Comparison of ENCODE assay signal across 30 cellular contexts in genomic region chr5:80576383-80576782, GRCh38. TPM values are rescaled to one million over a fixed set of nuclear protein-coding genes. Genes with fewer than 3 reads are reported as not detected.
DNase-seq lines count a peak whose midpoint lies in the region; ATAC-seq, FAIRE-seq and TF ChIP-seq lines count a peak whose summit lies in the region.
"Had no signal": no experiment of that assay in that cellular context is flagged by ENCODE, and none has a peak within 500 bp of the region (broad histone marks: within the 10 kb centered on the region; RNA-seq: fewer than 3 reads in every experiment).

No MANE protein-coding gene starts in this region.

- no peaks in the 10 kb centered on the region for H3K36me3 ChIP-seq in kidney (ENCODE audit: control insufficient read depth in 1 of 2, insufficient read depth in 2 of 2, low read length in 2 of 2)
- H3K36me3 ChIP-seq: BE2C, BLaER1 had no signal

- no peak overlapping the region for H3K27ac Mint-ChIP-seq in activated CD8-positive, alpha-beta memory T cell treated with anti-CD3 and anti-CD28 coated beads, Interleukin-2, amount 10 ng/mL, durations not matched to agents 7 days and 5 days
- no peak overlapping the region for H3K27ac Mint-ChIP-seq in activated T-helper 17 cell treated with anti-CD3 and anti-CD28 coated beads, Interleukin-2, amount 50 U/mL, for 72 hours
- H3K27ac Mint-ChIP-seq in stimulated activated effector memory CD8-positive, alpha-beta T cell treated with anti-CD3 and anti-CD28 coated beads, Interleukin-12 subunit alpha, Interleukin-12 subunit beta, amount 100 ng/mL, for 72 hours, result no peak overlapping the region
- H3K27ac Mint-ChIP-seq: CD14-positive monocyte; CD4-positive, alpha-beta memory T cell had no signal

- peaks cover 74% of the 10 kb centered on the region for H3K27me3 Mint-ChIP-seq in activated CD8-positive, alpha-beta memory T cell treated with anti-CD3 and anti-CD28 coated beads, Interleukin-2, amount 10 ng/mL, durations not matched to agents 7 days and 5 days
- peaks cover 31% of the 10 kb centered on the region for H3K27me3 Mint-ChIP-seq in activated T-helper 17 cell treated with anti-CD3 and anti-CD28 coated beads, Interleukin-2, amount 50 U/mL, for 72 hours

- peak; percentile 16 for ATAC-seq in activated CD8-positive, alpha-beta memory T cell treated with anti-CD3 and anti-CD28 coated beads, Interleukin-2, amount 10 ng/mL, durations not matched to agents 7 days and 5 days
- peak; percentile 61 for ATAC-seq in GM19351 (IDR thresholded peaks at IDR 0.05; ENCODE audit: unreplicated experiment)
- peak; percentile 48 for ATAC-seq in activated T-helper 17 cell treated with anti-CD3 and anti-CD28 coated beads, Interleukin-2, amount 50 U/mL, for 72 hours (replicated peaks)
- peak; percentile 56 for ATAC-seq in stimulated activated effector memory CD8-positive, alpha-beta T cell treated with anti-CD3 and anti-CD28 coated beads, Interleukin-12 subunit alpha, Interleukin-12 subunit beta, amount 100 ng/mL, for 72 hours

- no peak for DNase-seq in activated CD8-positive, alpha-beta memory T cell treated with anti-CD3 and anti-CD28 coated beads, Interleukin-2, amount 10 ng/mL, durations not matched to agents 7 days and 5 days
- no peak for DNase-seq in activated CD8-positive, alpha-beta memory T cell treated with anti-CD3 and anti-CD28 coated beads, Interleukin-2, amount 50 U/mL, for 48 hours
- no peak for DNase-seq in stimulated activated effector memory CD8-positive, alpha-beta T cell treated with anti-CD3 and anti-CD28 coated beads, Interleukin-12 subunit alpha, Interleukin-12 subunit beta, amount 100 ng/mL, for 72 hours (ENCODE audit: low spot score in 2 of 2)
- DNase-seq in GDM1 (lab: John Stamatoyannopoulos, UW) (no peak), Kasumi-1 (lab: John Stamatoyannopoulos, UW) (no peak), kidney (no peak)
- DNase-seq: 8988T; ACHN; BE2C; C1 segment of cervical spinal cord; CD4-positive, alpha-beta memory T cell; CD4-positive, CD25-positive, alpha-beta regulatory T cell; CD8-positive, alpha-beta memory T cell; COR-L47; DMS 273 treated with DMSO at 0.1 percent for 48 hours; DMS153; DMS53; DMS79; DND-41; EL; GF-D8 had no signal

- H3K27ac ChIP-seq in kidney (ENCODE audit: low read depth in 2 of 2, low read length in 2 of 2), result no peak overlapping the region
- H3K27ac ChIP-seq: BLaER1 had no signal

- TF ChIP-seq CTCF in kidney (IDR thresholded peaks at IDR 0.05; ENCODE audit: borderline replicate concordance, extremely low read depth, insufficient read depth), result no peak

- H3K4me3 ChIP-seq in kidney (ENCODE audit: low read length in 2 of 2), result no peak overlapping the region
- H3K4me3 ChIP-seq: BLaER1 had no signal

- H3K4me1 ChIP-seq in kidney (ENCODE audit: control insufficient read depth in 1 of 2, insufficient read depth in 1 of 2, low read depth in 1 of 2, low read length in 2 of 2), result no peaks in the 10 kb centered on the region
- H3K4me1 ChIP-seq: BE2C, BLaER1 had no signal

- CTCF ChIA-PET in activated CD8-positive, alpha-beta memory T cell treated with anti-CD3 and anti-CD28 coated beads, Interleukin-2, amount 10 ng/mL, durations not matched to agents 7 days and 5 days (lab: Charles Lee), result no interaction called here

- H3K9ac ChIP-seq in kidney (ENCODE audit: low read length in 2 of 2), result no peak overlapping the region
- H3K9ac ChIP-seq: BLaER1 had no signal

- H3K4me1 Mint-ChIP-seq in activated CD8-positive, alpha-beta memory T cell treated with anti-CD3 and anti-CD28 coated beads, Interleukin-2, amount 10 ng/mL, durations not matched to agents 7 days and 5 days, result peaks cover 14% of the 10 kb centered on the region
- H3K4me1 Mint-ChIP-seq in activated T-helper 17 cell treated with anti-CD3 and anti-CD28 coated beads, Interleukin-2, amount 50 U/mL, for 72 hours, result no peaks in the 10 kb centered on the region
- no peaks in the 10 kb centered on the region for H3K4me1 Mint-ChIP-seq in stimulated activated effector memory CD8-positive, alpha-beta T cell treated with anti-CD3 and anti-CD28 coated beads, Interleukin-12 subunit alpha, Interleukin-12 subunit beta, amount 100 ng/mL, for 72 hours
- H3K4me1 Mint-ChIP-seq: CD14-positive monocyte; CD8-positive, alpha-beta memory T cell had no signal

- no peaks in the 10 kb centered on the region for H3K36me3 Mint-ChIP-seq in activated CD8-positive, alpha-beta memory T cell treated with anti-CD3 and anti-CD28 coated beads, Interleukin-2, amount 10 ng/mL, durations not matched to agents 7 days and 5 days
- no peaks in the 10 kb centered on the region for H3K36me3 Mint-ChIP-seq in activated T-helper 17 cell treated with anti-CD3 and anti-CD28 coated beads, Interleukin-2, amount 50 U/mL, for 72 hours (ENCODE audit: low read depth)
- H3K36me3 Mint-ChIP-seq in stimulated activated effector memory CD8-positive, alpha-beta T cell treated with anti-CD3 and anti-CD28 coated beads, Interleukin-12 subunit alpha, Interleukin-12 subunit beta, amount 100 ng/mL, for 72 hours, result no peaks in the 10 kb centered on the region
- H3K36me3 Mint-ChIP-seq: CD14-positive monocyte; CD4-positive, alpha-beta memory T cell; CD4-positive, CD25-positive, alpha-beta regulatory T cell; CD8-positive, alpha-beta memory T cell had no signal

- no peak for FAIRE-seq in kidney (lab: Jason Lieb, UNC)
- FAIRE-seq: A204.1, GM12891, GM19239 had no signal

- H3K9me3 ChIP-seq in kidney (ENCODE audit: control insufficient read depth in 1 of 2, low read length in 2 of 2), result no peaks in the 10 kb centered on the region
- H3K9me3 ChIP-seq: BE2C, BLaER1 had no signal

- H3K4me3 Mint-ChIP-seq in activated CD8-positive, alpha-beta memory T cell treated with anti-CD3 and anti-CD28 coated beads, Interleukin-2, amount 10 ng/mL, durations not matched to agents 7 days and 5 days, result no peak overlapping the region
- no peak overlapping the region for H3K4me3 Mint-ChIP-seq in activated T-helper 17 cell treated with anti-CD3 and anti-CD28 coated beads, Interleukin-2, amount 50 U/mL, for 72 hours
- no peak overlapping the region for H3K4me3 Mint-ChIP-seq in stimulated activated effector memory CD8-positive, alpha-beta T cell treated with anti-CD3 and anti-CD28 coated beads, Interleukin-12 subunit alpha, Interleukin-12 subunit beta, amount 100 ng/mL, for 72 hours
- H3K4me3 Mint-ChIP-seq: CD14-positive monocyte; CD4-positive, alpha-beta memory T cell; CD4-positive, CD25-positive, alpha-beta regulatory T cell; CD8-positive, alpha-beta memory T cell had no signal

- intact Hi-C loops in kidney (cut with DNase I), result no loop called here

- H3K9me3 Mint-ChIP-seq in activated CD8-positive, alpha-beta memory T cell treated with anti-CD3 and anti-CD28 coated beads, Interleukin-2, amount 10 ng/mL, durations not matched to agents 7 days and 5 days (ENCODE audit: low read depth), result no peaks in the 10 kb centered on the region
- no peaks in the 10 kb centered on the region for H3K9me3 Mint-ChIP-seq in activated T-helper 17 cell treated with anti-CD3 and anti-CD28 coated beads, Interleukin-2, amount 50 U/mL, for 72 hours
- no peaks in the 10 kb centered on the region for H3K9me3 Mint-ChIP-seq in stimulated activated effector memory CD8-positive, alpha-beta T cell treated with anti-CD3 and anti-CD28 coated beads, Interleukin-12 subunit alpha, Interleukin-12 subunit beta, amount 100 ng/mL, for 72 hours

RNA-seq across cellular contexts. Expression of gene ANKRD34B, which starts 6.3 kb away (rescaled TPM):
- total RNA-seq in activated CD8-positive, alpha-beta memory T cell treated with anti-CD3 and anti-CD28 coated beads, Interleukin-2, amount 10 ng/mL, durations not matched to agents 7 days and 5 days, result not detected
- not detected for total RNA-seq in activated T-helper 17 cell treated with anti-CD3 and anti-CD28 coated beads, Interleukin-2, amount 50 U/mL, for 72 hours
- 1.5 TPM for total RNA-seq in kidney
- not detected for polyA plus RNA-seq in kidney (ENCODE audit: insufficient read depth, low read depth, low replicate concordance)
- total RNA-seq: A673; CD4-positive, alpha-beta memory T cell; CD4-positive, CD25-positive, alpha-beta regulatory T cell; CD8-positive, alpha-beta memory T cell had no signal
- polyA plus RNA-seq: AG04450; CD4-positive, alpha-beta memory T cell; CD4-positive, CD25-positive, alpha-beta regulatory T cell; CD8-positive, alpha-beta memory T cell had no signal
